Comparison of ENCODE assay signal across 34 cellular contexts in the genomic region with DNA sequence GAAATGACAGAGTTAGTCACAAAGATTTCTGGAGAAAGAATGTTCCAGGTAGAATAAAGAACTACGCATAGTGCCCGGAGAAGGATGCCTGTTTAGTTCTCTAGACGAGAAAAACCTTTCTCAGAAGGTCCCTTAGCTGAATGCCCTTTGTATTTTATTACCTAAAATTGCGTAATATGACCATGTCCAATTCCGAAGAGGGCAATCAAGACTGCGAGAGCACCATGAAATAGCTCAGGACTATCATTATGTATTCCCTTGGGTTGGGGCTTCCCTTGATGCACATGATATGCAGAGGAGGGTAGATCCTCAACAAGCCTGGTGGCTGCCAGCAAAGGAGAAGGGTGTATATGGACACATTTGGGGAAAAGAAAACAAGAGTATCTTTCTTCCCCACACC.
"Had no signal": no experiment of that assay in that cellular context is flagged by ENCODE, and none has a peak within 500 bp of the region (broad histone marks: within the 10 kb centered on the region; RNA-seq: fewer than 3 reads in every experiment).

No MANE protein-coding gene starts in this region.

- H3K4me1 ChIP-seq: adrenal gland, body of pancreas, breast epithelium had no signal

- H3K9me3 ChIP-seq: adrenal gland, body of pancreas, breast epithelium had no signal

- H3K4me3 Mint-ChIP-seq: activated B cell treated with CpG ODN at 0.5 μM for 24 hours; activated CD4-positive, alpha-beta memory T cell treated with anti-CD3 and anti-CD28 coated beads for 36 hours; activated CD4-positive, alpha-beta T cell treated with anti-CD3 and anti-CD28 coated beads, Interleukin-2, amount 10 ng/mL, durations not matched to agents 24 days and 14 days; activated CD8-positive, alpha-beta T cell treated with anti-CD3 and anti-CD28 coated beads for 36 hours; activated naive CD4-positive, alpha-beta T cell treated with anti-CD3 and anti-CD28 coated beads for 36 hours; activated naive CD8-positive, alpha-beta T cell treated with anti-CD3 and anti-CD28 coated beads for 36 hours; activated T-cell treated with anti-CD3 and anti-CD28 coated beads, Interleukin-2, amount 50 U/mL, for 4 hours; activated T-cell treated with anti-CD3 and anti-CD28 coated beads, Interleukin-2, amount 50 U/mL, for 72 hours; activated T-helper 1 cell treated with anti-CD3 and anti-CD28 coated beads, Interleukin-12 subunit alpha, Interleukin-12 subunit beta, Interleukin-2, Interleukin-4 antibody, amounts not matched to agents 30 ng/mL and 10 ng/mL and 1 ng/mL, durations not matched to agents 14 hours and 24 hours and 36 hours; activated T-helper 17 cell treated with anti-CD3 and anti-CD28 coated beads, Interleukin-2, amount 50 U/mL, for 72 hours; T-helper 1 cell treated with Interleukin-12 subunit alpha and Interleukin-12 subunit beta and Interleukin-4 antibody, amounts not matched to agents 30 μg/mL and 1 μg/mL, for 36 hours; T-helper 2 cell treated with Interferon-gamma antibody and Interleukin-4, amounts not matched to agents 5 μg/mL and 100 μg/mL, for 36 hours had no signal

- DNase-seq: activated B cell treated with CpG ODN at 0.5 μM for 24 hours; activated CD4-positive, alpha-beta memory T cell treated with anti-CD3 and anti-CD28 coated beads for 36 hours; activated CD4-positive, alpha-beta T cell treated with anti-CD3 and anti-CD28 coated beads for 4 hours; activated CD4-positive, alpha-beta T cell treated with anti-CD3 and anti-CD28 coated beads, Interleukin-2, amount 10 ng/mL, durations not matched to agents 24 days and 14 days; activated CD4-positive, alpha-beta T cell treated with anti-CD3 and anti-CD28 coated beads, Interleukin-2, amount 50 U/mL, for 1 hour; activated CD4-positive, alpha-beta T cell treated with anti-CD3 and anti-CD28 coated beads, Interleukin-2, amount 50 U/mL, for 4 hours; activated CD4-positive, CD25-positive, alpha-beta regulatory T cell treated with anti-CD3 and anti-CD28 coated beads, Interleukin-2, amount 50 U/mL, for 72 hours; activated CD8-positive, alpha-beta memory T cell treated with anti-CD3 and anti-CD28 coated beads, Interleukin-2, amount 50 U/mL, for 4 hours; activated CD8-positive, alpha-beta T cell treated with anti-CD3 and anti-CD28 coated beads for 36 hours; activated effector memory CD4-positive, alpha-beta T cell treated with anti-CD3 and anti-CD28 coated beads, Interleukin-2, amount 50 U/mL, for 16 hours; activated gamma-delta T cell treated with Interleukin-2 at 50 U/mL for 16 hours; activated naive CD4-positive, alpha-beta T cell; activated naive CD4-positive, alpha-beta T cell treated with anti-CD3 and anti-CD28 coated beads for 36 hours; activated naive CD4-positive, alpha-beta T cell treated with anti-CD3 and anti-CD28 coated beads, Interleukin-2, amount 50 U/mL, for 16 hours; activated naive CD8-positive, alpha-beta T cell treated with anti-CD3 and anti-CD28 coated beads for 36 hours; activated T-cell treated with anti-CD3 and anti-CD28 coated beads for 4 hours; activated T-cell treated with anti-CD3 and anti-CD28 coated beads, Interleukin-2, amount 50 U/mL, for 1 hour; activated T-cell treated with anti-CD3 and anti-CD28 coated beads, Interleukin-2, amount 50 U/mL, for 4 hours; activated T-cell treated with anti-CD3 and anti-CD28 coated beads, Interleukin-2, amount 50 U/mL, for 72 hours; adrenal gland; amniotic stem cell; aorta; body of pancreas; brain microvascular endothelial cell; central memory CD4-positive, alpha-beta T cell; T-helper 2 cell; T-helper 9 cell had no signal

- H3K27ac Mint-ChIP-seq: activated B cell treated with CpG ODN at 0.5 μM for 24 hours; activated CD4-positive, alpha-beta memory T cell treated with anti-CD3 and anti-CD28 coated beads for 36 hours; activated CD4-positive, alpha-beta T cell treated with anti-CD3 and anti-CD28 coated beads, Interleukin-2, amount 10 ng/mL, durations not matched to agents 24 days and 14 days; activated CD8-positive, alpha-beta T cell treated with anti-CD3 and anti-CD28 coated beads for 36 hours; activated naive CD4-positive, alpha-beta T cell treated with anti-CD3 and anti-CD28 coated beads for 36 hours; activated naive CD4-positive, alpha-beta T cell treated with anti-CD3 and anti-CD28 coated beads, Interleukin-2, amount 50 U/mL, for 72 hours; activated naive CD8-positive, alpha-beta T cell treated with anti-CD3 and anti-CD28 coated beads for 36 hours; activated T-cell treated with anti-CD3 and anti-CD28 coated beads, Interleukin-2, amount 50 U/mL, for 72 hours; activated T-helper 1 cell treated with anti-CD3 and anti-CD28 coated beads, Interleukin-12 subunit alpha, Interleukin-12 subunit beta, Interleukin-2, Interleukin-4 antibody, amounts not matched to agents 30 ng/mL and 10 ng/mL and 1 ng/mL, durations not matched to agents 14 hours and 24 hours and 36 hours; activated T-helper 17 cell treated with anti-CD3 and anti-CD28 coated beads, Interleukin-2, amount 50 U/mL, for 72 hours; T-helper 1 cell treated with Interleukin-12 subunit alpha and Interleukin-12 subunit beta and Interleukin-4 antibody, amounts not matched to agents 30 μg/mL and 1 μg/mL, for 36 hours; T-helper 2 cell treated with Interferon-gamma antibody and Interleukin-4, amounts not matched to agents 5 μg/mL and 100 μg/mL, for 36 hours had no signal

- H3K27ac ChIP-seq: adrenal gland, body of pancreas, brain microvascular endothelial cell, breast epithelium, VCaP had no signal

- H3K27me3 Mint-ChIP-seq: activated B cell treated with CpG ODN at 0.5 μM for 24 hours; activated CD4-positive, alpha-beta memory T cell treated with anti-CD3 and anti-CD28 coated beads for 36 hours; activated CD4-positive, alpha-beta T cell treated with anti-CD3 and anti-CD28 coated beads, Interleukin-2, amount 10 ng/mL, durations not matched to agents 24 days and 14 days; activated CD8-positive, alpha-beta T cell treated with anti-CD3 and anti-CD28 coated beads for 36 hours; activated naive CD8-positive, alpha-beta T cell treated with anti-CD3 and anti-CD28 coated beads for 36 hours; activated T-helper 17 cell treated with anti-CD3 and anti-CD28 coated beads, Interleukin-2, amount 50 U/mL, for 72 hours had no signal

- H3K36me3 ChIP-seq: adrenal gland, brain microvascular endothelial cell, breast epithelium had no signal

- H3K9me3 Mint-ChIP-seq: activated B cell treated with CpG ODN at 0.5 μM for 24 hours; activated CD4-positive, alpha-beta memory T cell treated with anti-CD3 and anti-CD28 coated beads for 36 hours; activated CD4-positive, alpha-beta T cell treated with anti-CD3 and anti-CD28 coated beads, Interleukin-2, amount 10 ng/mL, durations not matched to agents 24 days and 14 days; activated CD8-positive, alpha-beta T cell treated with anti-CD3 and anti-CD28 coated beads for 36 hours; activated naive CD4-positive, alpha-beta T cell treated with anti-CD3 and anti-CD28 coated beads for 36 hours; activated naive CD4-positive, alpha-beta T cell treated with anti-CD3 and anti-CD28 coated beads, Interleukin-2, amount 50 U/mL, for 72 hours; activated naive CD8-positive, alpha-beta T cell treated with anti-CD3 and anti-CD28 coated beads for 36 hours; activated T-cell treated with anti-CD3 and anti-CD28 coated beads, Interleukin-2, amount 50 U/mL, for 4 hours; activated T-helper 1 cell treated with anti-CD3 and anti-CD28 coated beads, Interleukin-12 subunit alpha, Interleukin-12 subunit beta, Interleukin-2, Interleukin-4 antibody, amounts not matched to agents 30 ng/mL and 10 ng/mL and 1 ng/mL, durations not matched to agents 14 hours and 24 hours and 36 hours; activated T-helper 17 cell treated with anti-CD3 and anti-CD28 coated beads, Interleukin-2, amount 50 U/mL, for 72 hours; T-helper 1 cell treated with Interleukin-12 subunit alpha and Interleukin-12 subunit beta and Interleukin-4 antibody, amounts not matched to agents 30 μg/mL and 1 μg/mL, for 36 hours; T-helper 2 cell treated with Interferon-gamma antibody and Interleukin-4, amounts not matched to agents 5 μg/mL and 100 μg/mL, for 36 hours had no signal

- H3K4me1 Mint-ChIP-seq: activated B cell treated with CpG ODN at 0.5 μM for 24 hours; activated CD4-positive, alpha-beta T cell treated with anti-CD3 and anti-CD28 coated beads, Interleukin-2, amount 10 ng/mL, durations not matched to agents 24 days and 14 days; activated naive CD8-positive, alpha-beta T cell treated with anti-CD3 and anti-CD28 coated beads for 36 hours; activated T-helper 17 cell treated with anti-CD3 and anti-CD28 coated beads, Interleukin-2, amount 50 U/mL, for 72 hours had no signal

- H3K36me3 Mint-ChIP-seq: activated CD4-positive, alpha-beta memory T cell treated with anti-CD3 and anti-CD28 coated beads for 36 hours; activated naive CD4-positive, alpha-beta T cell treated with anti-CD3 and anti-CD28 coated beads, Interleukin-2, amount 50 U/mL, for 72 hours; activated naive CD8-positive, alpha-beta T cell treated with anti-CD3 and anti-CD28 coated beads for 36 hours had no signal

- H3K27me3 ChIP-seq: adrenal gland, body of pancreas, brain microvascular endothelial cell, breast epithelium had no signal

- H3K4me3 ChIP-seq: adrenal gland, body of pancreas, breast epithelium had no signal
